ENCODE assay signal across 16 cellular contexts in the genomic region with DNA sequence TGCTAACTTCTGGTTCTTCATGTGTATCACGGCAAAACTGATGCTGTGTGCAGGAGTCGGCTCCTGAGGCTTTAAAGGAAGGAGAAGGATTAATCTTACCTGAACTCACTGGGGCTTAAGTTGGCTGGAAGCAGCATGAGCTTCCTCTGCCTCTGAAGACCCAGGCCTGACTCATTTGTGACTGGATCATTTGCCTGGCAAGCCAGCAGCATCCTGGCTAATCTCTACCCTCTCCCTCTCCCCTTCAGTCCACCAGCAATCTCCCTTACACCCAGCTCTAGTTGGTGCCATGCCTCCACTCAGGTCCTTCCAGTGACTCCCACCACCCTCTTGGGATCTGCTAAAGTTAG.
DNase-seq lines count a peak whose midpoint lies in the region; ATAC-seq and TF ChIP-seq lines count a peak whose summit lies in the region.
"Had no signal": no experiment of that assay in that cellular context is flagged by ENCODE, and none has a peak within 500 bp of the region (broad histone marks: within the 10 kb centered on the region; RNA-seq: fewer than 3 reads in every experiment).

No MANE protein-coding gene starts in this region.

- H3K4me1 Mint-ChIP-seq in activated CD8-positive, alpha-beta T cell treated with anti-CD3 and anti-CD28 coated beads, Interleukin-2, amount 10 ng/mL, durations not matched to agents 7 days and 5 days (ENCODE audit: low read depth), result no peaks in the 10 kb centered on the region
- H3K4me1 Mint-ChIP-seq in activated CD8-positive, alpha-beta T cell treated with anti-CD3 and anti-CD28 coated beads for 36 hours (ENCODE audit: low read depth), result no peaks in the 10 kb centered on the region

- H3K27me3 ChIP-seq in ACC112 (ENCODE audit: insufficient read depth, low read length), result no peaks in the 10 kb centered on the region
- peaks cover 4% of the 10 kb centered on the region; the same call in 1 of the 2 replicates for H3K27me3 ChIP-seq in IMR-90 (ENCODE audit: control insufficient read depth, insufficient read depth, low read length)
- no peaks in the 10 kb centered on the region for H3K27me3 ChIP-seq in adipocyte (replicated peaks; ENCODE audit: control insufficient read depth, insufficient read depth, low read length)
- H3K27me3 ChIP-seq: heart right ventricle, neutrophil, transverse colon had no signal

- H3K9ac ChIP-seq in IMR-90 (ENCODE audit: low read depth, low read length) (no peak overlapping the region; the same call in 1 of the 2 replicates), adipocyte (ENCODE audit: low read length) (peak overlapping the region; percentile 54)

- no peaks in the 10 kb centered on the region for H3K79me2 ChIP-seq in ACC112 (ENCODE audit: control insufficient read depth, insufficient read depth, low read length, unreplicated experiment)

- H3K4me1 ChIP-seq in ACC112 (ENCODE audit: control insufficient read depth, insufficient read depth, low read length, unreplicated experiment) (peaks cover 19% of the 10 kb centered on the region), IMR-90 (ENCODE audit: control insufficient read depth, insufficient read depth, low read length) (peaks cover 6% of the 10 kb centered on the region; the same call in 1 of the 2 replicates), adipocyte (ENCODE audit: control insufficient read depth, insufficient read depth, low read length) (peaks cover 21% of the 10 kb centered on the region)
- H3K4me1 ChIP-seq: transverse colon had no signal

- dilution Hi-C loops in IMR-90 (cut with HindIII; ENCODE audit: low sequenced_read_pairs, unreplicated experiment), result no loop called here

- no peak overlapping the region for H2BK15ac ChIP-seq in IMR-90 (ENCODE audit: low read depth, low read length)

- H4K91ac ChIP-seq in IMR-90 (ENCODE audit: insufficient read depth, low read depth, low read length), result no peak overlapping the region

- no peak for TF ChIP-seq POLR2A in IMR-90 (IDR thresholded peaks at IDR 0.05; ENCODE audit: low read depth, low read length)

- no peak for TF ChIP-seq RAD21 in IMR-90 (IDR thresholded peaks at IDR 0.05; ENCODE audit: low read length)

- DNase-seq in IMR-90 (peak; percentile 59), adipocyte (ENCODE audit: low read depth) (no peak), iris pigment epithelial cell (ENCODE audit: low read depth) (peak; percentile 66), SK-N-DZ (ENCODE audit: low spot score) (no peak), ACHN (no peak)
- DNase-seq in activated CD8-positive, alpha-beta T cell treated with anti-CD3 and anti-CD28 coated beads, Interleukin-2, amount 10 ng/mL, durations not matched to agents 7 days and 5 days, result no peak
- DNase-seq in activated CD8-positive, alpha-beta T cell treated with anti-CD3 and anti-CD28 coated beads for 36 hours, result no peak
- DNase-seq: activated CD4-positive, alpha-beta memory T cell treated with anti-CD3 and anti-CD28 coated beads for 36 hours; heart right ventricle; midbrain; NCI-H345; small intestine; transverse colon had no signal

- no peak; the same call in 1 of the 2 replicates for ATAC-seq in IMR-90 (ENCODE audit: low read depth)
- no peak for ATAC-seq in activated CD8-positive, alpha-beta T cell treated with anti-CD3 and anti-CD28 coated beads, Interleukin-2, amount 10 ng/mL, durations not matched to agents 7 days and 5 days
- ATAC-seq in activated CD8-positive, alpha-beta T cell treated with anti-CD3 and anti-CD28 coated beads for 36 hours, result no peak
- ATAC-seq: heart right ventricle had no signal

- no peaks in the 10 kb centered on the region for H3K9me3 Mint-ChIP-seq in activated CD8-positive, alpha-beta T cell treated with anti-CD3 and anti-CD28 coated beads, Interleukin-2, amount 10 ng/mL, durations not matched to agents 7 days and 5 days (ENCODE audit: insufficient read depth)
- H3K9me3 Mint-ChIP-seq in activated CD8-positive, alpha-beta T cell treated with anti-CD3 and anti-CD28 coated beads for 36 hours, result no peaks in the 10 kb centered on the region
- H3K9me3 Mint-ChIP-seq: activated CD4-positive, alpha-beta memory T cell treated with anti-CD3 and anti-CD28 coated beads for 36 hours had no signal

- no peak overlapping the region for H3K4me3 Mint-ChIP-seq in activated CD8-positive, alpha-beta T cell treated with anti-CD3 and anti-CD28 coated beads, Interleukin-2, amount 10 ng/mL, durations not matched to agents 7 days and 5 days
- no peak overlapping the region for H3K4me3 Mint-ChIP-seq in activated CD8-positive, alpha-beta T cell treated with anti-CD3 and anti-CD28 coated beads for 36 hours
- H3K4me3 Mint-ChIP-seq: activated CD4-positive, alpha-beta memory T cell treated with anti-CD3 and anti-CD28 coated beads for 36 hours; activated T-helper 1 cell treated with anti-CD3 and anti-CD28 coated beads, Interleukin-12 subunit alpha, Interleukin-12 subunit beta, Interleukin-2, Interleukin-4 antibody, amounts not matched to agents 30 ng/mL and 10 ng/mL and 1 ng/mL, durations not matched to agents 14 hours and 24 hours and 36 hours had no signal

- no peaks in the 10 kb centered on the region for H3K9me3 ChIP-seq in IMR-90 (ENCODE audit: control insufficient read depth, insufficient read depth, low read length)
- H3K9me3 ChIP-seq in adipocyte (ENCODE audit: control insufficient read depth, low read length), result no peaks in the 10 kb centered on the region
- H3K9me3 ChIP-seq: neutrophil, transverse colon had no signal

- no TSS peak for BruUV-seq in IMR-90 (replicated peaks; lab: Mats Ljungman, UMichigan)

- H2BK120ac ChIP-seq in IMR-90 (ENCODE audit: low read depth, low read length), result no peak overlapping the region

- peak overlapping the region; percentile 58 for H2AFZ ChIP-seq in ACC112 (ENCODE audit: low read length, unreplicated experiment)
- H2AFZ ChIP-seq in IMR-90 (replicated peaks; ENCODE audit: low read length, poor library complexity), result peak overlapping the region; percentile 56

- WGBS in IMR-90 (ENCODE audit: extremely low coverage in 2 of 2, insufficient read length in 1 of 2), 2 experiments, result no CpG with 5 or more reads among the region's 2 CpGs

- in situ Hi-C loops in IMR-90 (cut with MboI; ENCODE audit: low sequenced_read_pairs) (no loop called here), ACHN (cut with HindIII; ENCODE audit: low pct_ligation_motif_present, low pct_unique_long_range_greater_than_20kb, low sequenced_read_pairs) (no loop called here)

- no peak overlapping the region for H3K27ac Mint-ChIP-seq in activated CD8-positive, alpha-beta T cell treated with anti-CD3 and anti-CD28 coated beads, Interleukin-2, amount 10 ng/mL, durations not matched to agents 7 days and 5 days
- H3K27ac Mint-ChIP-seq in activated CD8-positive, alpha-beta T cell treated with anti-CD3 and anti-CD28 coated beads for 36 hours, result no peak overlapping the region
- H3K27ac Mint-ChIP-seq: activated CD4-positive, alpha-beta memory T cell treated with anti-CD3 and anti-CD28 coated beads for 36 hours; activated T-helper 1 cell treated with anti-CD3 and anti-CD28 coated beads, Interleukin-12 subunit alpha, Interleukin-12 subunit beta, Interleukin-2, Interleukin-4 antibody, amounts not matched to agents 30 ng/mL and 10 ng/mL and 1 ng/mL, durations not matched to agents 14 hours and 24 hours and 36 hours had no signal

- H3K9me1 ChIP-seq in IMR-90 (ENCODE audit: insufficient read depth, low read length), result peaks cover 3% of the 10 kb centered on the region; the same call in 1 of the 2 replicates

- H4K8ac ChIP-seq in IMR-90 (ENCODE audit: low read depth in 2 of 2, low read length in 2 of 2), result 0 out of 4 replicates have a peak overlapping the region, but pooled peaks of 1 of the 2 experiments have one; percentile 58

- H4K20me1 ChIP-seq in IMR-90 (ENCODE audit: insufficient read depth, low read length), result no peaks in the 10 kb centered on the region

- CTCF ChIA-PET in IMR-90 (lab: Yijun Ruan, JAX), result no interaction called here
- CTCF ChIA-PET in activated CD8-positive, alpha-beta T cell treated with anti-CD3 and anti-CD28 coated beads, Interleukin-2, amount 10 ng/mL, durations not matched to agents 7 days and 5 days (lab: Charles Lee), result no interaction called here
- CTCF ChIA-PET in activated CD8-positive, alpha-beta T cell treated with anti-CD3 and anti-CD28 coated beads for 36 hours (lab: Charles Lee), result no interaction called here

- H3K56ac ChIP-seq in IMR-90 (ENCODE audit: extremely low read depth, insufficient read depth, low read length), result no peak overlapping the region

- no peak overlapping the region for H2BK20ac ChIP-seq in IMR-90 (ENCODE audit: low read depth, low read length)

- no peak overlapping the region for H3K18ac ChIP-seq in IMR-90 (ENCODE audit: low read depth, low read length)

- intact Hi-C loops in IMR-90 (cut with micrococcal nuclease), result no loop called here
- intact Hi-C loops in activated CD8-positive, alpha-beta T cell treated with anti-CD3 and anti-CD28 coated beads for 36 hours (cut with micrococcal nuclease), result no loop called here

- no peak overlapping the region for H3K4me3 ChIP-seq in ACC112 (ENCODE audit: low read depth, low read length)
- no peak overlapping the region for H3K4me3 ChIP-seq in IMR-90 (ENCODE audit: insufficient read depth, low read depth, low read length)
- no peak overlapping the region for H3K4me3 ChIP-seq in adipocyte (ENCODE audit: low read length)
- H3K4me3 ChIP-seq: heart right ventricle, transverse colon had no signal

- peak overlapping the region; percentile 92 for H3K27ac ChIP-seq in ACC112 (ENCODE audit: low read depth, low read length)
- H3K27ac ChIP-seq in IMR-90 (ENCODE audit: insufficient read depth, low read length), result no peak overlapping the region
- H3K27ac ChIP-seq: heart right ventricle, neutrophil, transverse colon had no signal

- TF ChIP-seq CTCF in IMR-90 (conservative IDR thresholded peaks at IDR 0.05; ENCODE audit: low read depth, low read length), result no peak
- TF ChIP-seq CTCF in activated CD8-positive, alpha-beta T cell treated with anti-CD3 and anti-CD28 coated beads for 36 hours (IDR thresholded peaks at IDR 0.05), result no peak

- no peaks in the 10 kb centered on the region for H3K79me1 ChIP-seq in IMR-90 (ENCODE audit: low read depth in 1 of 2, low read length in 2 of 2)

- no peak overlapping the region; the same call in 1 of the 2 replicates for H3K23ac ChIP-seq in IMR-90 (ENCODE audit: low read depth, low read length)

- H3K4me2 ChIP-seq in IMR-90 (ENCODE audit: low read depth, low read length), result no peak overlapping the region

- peak overlapping the region; percentile 61 for H3K14ac ChIP-seq in IMR-90 (replicated peaks; ENCODE audit: low read depth, low read length)

- H2AK5ac ChIP-seq in IMR-90 (ENCODE audit: low read depth, low read length), result no peak overlapping the region

- no peaks in the 10 kb centered on the region for H3K36me3 Mint-ChIP-seq in activated CD8-positive, alpha-beta T cell treated with anti-CD3 and anti-CD28 coated beads, Interleukin-2, amount 10 ng/mL, durations not matched to agents 7 days and 5 days (ENCODE audit: low read depth)
- no peaks in the 10 kb centered on the region for H3K36me3 Mint-ChIP-seq in activated CD8-positive, alpha-beta T cell treated with anti-CD3 and anti-CD28 coated beads for 36 hours (ENCODE audit: low read depth)
- H3K36me3 Mint-ChIP-seq: activated CD4-positive, alpha-beta memory T cell treated with anti-CD3 and anti-CD28 coated beads for 36 hours had no signal

- peak overlapping the region; percentile 79 for H2BK5ac ChIP-seq in IMR-90 (ENCODE audit: low read depth, low read length, poor library complexity, severe bottlenecking)

- peak overlapping the region; percentile 32; the same call in 1 of the 2 replicates for H4K5ac ChIP-seq in IMR-90 (ENCODE audit: low read depth, low read length)

- H3K4ac ChIP-seq in IMR-90 (ENCODE audit: low read depth, low read length), result no peak overlapping the region

- no peak overlapping the region for H2AK9ac ChIP-seq in IMR-90 (replicated peaks; ENCODE audit: low read depth, low read length, poor library complexity)

- POLR2A ChIA-PET in IMR-90 (lab: Charles Lee; ENCODE audit: unreplicated experiment), result no interaction called here
- POLR2A ChIA-PET in activated CD8-positive, alpha-beta T cell treated with anti-CD3 and anti-CD28 coated beads, Interleukin-2, amount 10 ng/mL, durations not matched to agents 7 days and 5 days (lab: Charles Lee), result no interaction called here
- POLR2A ChIA-PET in activated CD8-positive, alpha-beta T cell treated with anti-CD3 and anti-CD28 coated beads for 36 hours (lab: Charles Lee), result no interaction called here

- H3K27me3 Mint-ChIP-seq in activated CD8-positive, alpha-beta T cell treated with anti-CD3 and anti-CD28 coated beads, Interleukin-2, amount 10 ng/mL, durations not matched to agents 7 days and 5 days (ENCODE audit: low read depth), result peaks cover 3% of the 10 kb centered on the region
- peaks cover 4% of the 10 kb centered on the region for H3K27me3 Mint-ChIP-seq in activated CD8-positive, alpha-beta T cell treated with anti-CD3 and anti-CD28 coated beads for 36 hours

- H3K36me3 ChIP-seq in ACC112 (ENCODE audit: insufficient read depth, low read length) (no peaks in the 10 kb centered on the region), IMR-90 (ENCODE audit: control insufficient read depth, insufficient read depth, low read length) (no peaks in the 10 kb centered on the region), adipocyte (ENCODE audit: control insufficient read depth, insufficient read depth, low read length, severe bottlenecking) (no peaks in the 10 kb centered on the region)
- H3K36me3 ChIP-seq: heart right ventricle, neutrophil, transverse colon had no signal

Comparison
In these comparisons a context has a peak if more than half of its experiments do, and no peak if none do; other contexts are left out.
1. DNase-seq: peak in IMR-90 (single experiment) and iris pigment epithelial cell (single experiment); none in adipocyte (single experiment), SK-N-DZ (single experiment), ACHN (single experiment), activated CD8-positive, alpha-beta T cell treated with anti-CD3 and anti-CD28 coated beads, Interleukin-2, amount 10 ng/mL, durations not matched to agents 7 days and 5 days (single experiment) and activated CD8-positive, alpha-beta T cell treated with anti-CD3 and anti-CD28 coated beads for 36 hours (single experiment).